In genomic region chr20:37543828-37544227, GRCh38 we compare ENCODE assay signal across 9 cellular contexts. TPM values are rescaled to one million over a fixed set of nuclear protein-coding genes. Genes with fewer than 3 reads are reported as not detected.
A peak's percentile ranks its signal among the peaks of the same experiment; 100 is the strongest.
DNase-seq lines count a peak whose midpoint lies in the region; ATAC-seq and TF ChIP-seq lines count a peak whose summit lies in the region.
"Had no signal": no experiment of that assay in that cellular context is flagged by ENCODE, and none has a peak within 500 bp of the region (broad histone marks: within the 10 kb centered on the region; RNA-seq: fewer than 3 reads in every experiment).

No MANE protein-coding gene starts in this region.

- H3K9me3 ChIP-seq in OCI-LY1 (ENCODE audit: low read length) (no peaks in the 10 kb centered on the region), endodermal cell (ENCODE audit: control insufficient read depth, low read length) (no peaks in the 10 kb centered on the region)

- POLR2A ChIA-PET in activated CD4-positive, alpha-beta memory T cell treated with anti-CD3 and anti-CD28 coated beads, Interleukin-2, amount 10 ng/mL, durations not matched to agents 7 days and 5 days (lab: Charles Lee), result no interaction called here

- no peak overlapping the region for H3K4me3 ChIP-seq in OCI-LY1 (ENCODE audit: low read depth, low read length, poor library complexity, severe bottlenecking)
- H3K4me3 ChIP-seq in endodermal cell (ENCODE audit: low read length), result no peak overlapping the region
- H3K4me3 ChIP-seq in retinal pigment epithelial cell (ENCODE audit: low read length), result no peak overlapping the region

- H3K9me3 Mint-ChIP-seq in endodermal cell, result no peaks in the 10 kb centered on the region
- H3K9me3 Mint-ChIP-seq in activated CD4-positive, alpha-beta memory T cell treated with anti-CD3 and anti-CD28 coated beads, Interleukin-2, amount 10 ng/mL, durations not matched to agents 7 days and 5 days, result no peaks in the 10 kb centered on the region

- H3K4me3 Mint-ChIP-seq in endodermal cell, result no peak overlapping the region
- no peak overlapping the region for H3K4me3 Mint-ChIP-seq in activated CD4-positive, alpha-beta memory T cell treated with anti-CD3 and anti-CD28 coated beads, Interleukin-2, amount 10 ng/mL, durations not matched to agents 7 days and 5 days

- CTCF ChIA-PET in activated CD4-positive, alpha-beta memory T cell treated with anti-CD3 and anti-CD28 coated beads, Interleukin-2, amount 10 ng/mL, durations not matched to agents 7 days and 5 days (lab: Charles Lee), result no interaction called here

- H3K27ac ChIP-seq in OCI-LY1 (ENCODE audit: low read depth, low read length, poor library complexity, severe bottlenecking) (no peak overlapping the region), endodermal cell (ENCODE audit: low read depth, low read length) (no peak overlapping the region)

- no peaks in the 10 kb centered on the region for H3K79me2 ChIP-seq in OCI-LY1 (ENCODE audit: insufficient read depth, low read length)

- 0 out of 2 replicates have a peak, but pooled peaks have one; percentile 3 for TF ChIP-seq CTCF in OCI-LY1 (IDR thresholded peaks at IDR 0.05; ENCODE audit: low read length)
- peak; percentile 67 for TF ChIP-seq CTCF in endodermal cell (conservative IDR thresholded peaks at IDR 0.05)
- TF ChIP-seq CTCF in retinal pigment epithelial cell (conservative IDR thresholded peaks at IDR 0.05; ENCODE audit: low read depth, low read length), result peak; percentile 71

- no peak overlapping the region for H3K27ac Mint-ChIP-seq in endodermal cell
- H3K27ac Mint-ChIP-seq in activated CD4-positive, alpha-beta memory T cell treated with anti-CD3 and anti-CD28 coated beads, Interleukin-2, amount 10 ng/mL, durations not matched to agents 7 days and 5 days, result no peak overlapping the region

- DNase-seq in activated CD8-positive, alpha-beta memory T cell treated with anti-CD3 and anti-CD28 coated beads for 24 hours, result peak; percentile 11
- no peak for DNase-seq in activated CD8-positive, alpha-beta memory T cell treated with anti-CD3 and anti-CD28 coated beads, Interleukin-2, amount 50 U/mL, for 48 hours
- DNase-seq in endodermal cell (no peak), retinal pigment epithelial cell (ENCODE audit: low read depth) (no peak), nucleus accumbens (lab: John Stamatoyannopoulos, UW) (no peak)
- no peak for DNase-seq in activated CD4-positive, alpha-beta memory T cell treated with anti-CD3 and anti-CD28 coated beads, Interleukin-2, amount 10 ng/mL, durations not matched to agents 7 days and 5 days
- DNase-seq: effector CD8-positive, alpha-beta T cell had no signal

- H3K4me1 ChIP-seq in OCI-LY1 (ENCODE audit: insufficient read depth, low read length, severe bottlenecking) (no peaks in the 10 kb centered on the region), endodermal cell (ENCODE audit: control insufficient read depth, insufficient read depth, low read length) (no peaks in the 10 kb centered on the region)

- no peak overlapping the region for H2AFZ ChIP-seq in OCI-LY1 (ENCODE audit: low read length)

- H3K4me2 ChIP-seq in OCI-LY1 (ENCODE audit: low read length), result no peak overlapping the region

- WGBS in endodermal cell (ENCODE audit: insufficient coverage in 1 of 2, insufficient read length in 1 of 2), 2 experiments, result 29 to 67% methylated on average over 1 to 2 of the region's 3 CpGs

- H3K36me3 ChIP-seq in OCI-LY1 (ENCODE audit: insufficient read depth, low read length), result no peaks in the 10 kb centered on the region
- no peaks in the 10 kb centered on the region for H3K36me3 ChIP-seq in endodermal cell (ENCODE audit: control insufficient read depth, insufficient read depth, low read length)

- no peaks in the 10 kb centered on the region for H3F3A ChIP-seq in OCI-LY1 (ENCODE audit: insufficient read depth, low read length)

- no peaks in the 10 kb centered on the region for H3K36me3 Mint-ChIP-seq in endodermal cell (ENCODE audit: low read depth)
- H3K36me3 Mint-ChIP-seq in activated CD4-positive, alpha-beta memory T cell treated with anti-CD3 and anti-CD28 coated beads, Interleukin-2, amount 10 ng/mL, durations not matched to agents 7 days and 5 days (ENCODE audit: low read depth), result no peaks in the 10 kb centered on the region

- H3K4me1 Mint-ChIP-seq in endodermal cell, result peaks cover 3% of the 10 kb centered on the region
- no peaks in the 10 kb centered on the region for H3K4me1 Mint-ChIP-seq in activated CD4-positive, alpha-beta memory T cell treated with anti-CD3 and anti-CD28 coated beads, Interleukin-2, amount 10 ng/mL, durations not matched to agents 7 days and 5 days

- H3K27me3 Mint-ChIP-seq in endodermal cell (ENCODE audit: insufficient read depth), result peaks cover 2% of the 10 kb centered on the region
- H3K27me3 Mint-ChIP-seq in activated CD4-positive, alpha-beta memory T cell treated with anti-CD3 and anti-CD28 coated beads, Interleukin-2, amount 10 ng/mL, durations not matched to agents 7 days and 5 days, result peaks cover 6% of the 10 kb centered on the region

- no peaks in the 10 kb centered on the region for H3K9me2 ChIP-seq in OCI-LY1 (ENCODE audit: low read depth, low read length)

- ATAC-seq in GM21576 (IDR thresholded peaks at IDR 0.05; ENCODE audit: unreplicated experiment), result no peak

- H3K27me3 ChIP-seq in OCI-LY1 (ENCODE audit: insufficient read depth, low read length) (no peaks in the 10 kb centered on the region), endodermal cell (ENCODE audit: control insufficient read depth, insufficient read depth, low read length, poor library complexity, severe bottlenecking) (no peaks in the 10 kb centered on the region)

- no peaks in the 10 kb centered on the region for H4K20me1 ChIP-seq in OCI-LY1 (ENCODE audit: insufficient read depth, low read length)

- no peak overlapping the region for H3K9ac ChIP-seq in OCI-LY1 (ENCODE audit: low read length)
- H3K9ac ChIP-seq in endodermal cell (ENCODE audit: extremely low read depth, low read length, poor library complexity, severe bottlenecking), result no peak overlapping the region

RNA-seq across cellular contexts. Expression of gene BLCAP, which starts 16.2 kb away (rescaled TPM):
- total RNA-seq in endodermal cell, result 10 to 100 TPM; 32.5 to 56.5 TPM
- polyA plus RNA-seq in endodermal cell (2013, experiment 1 of 2), result 51.9 TPM
- polyA plus RNA-seq in endodermal cell (2013, experiment 2 of 2), result 45.0 TPM
- total RNA-seq in activated CD4-positive, alpha-beta memory T cell treated with anti-CD3 and anti-CD28 coated beads, Interleukin-2, amount 10 ng/mL, durations not matched to agents 7 days and 5 days, result 10 to 100 TPM; 37.7 to 39.4 TPM

RNA-seq across cellular contexts. Expression of gene NNAT, which starts 22.8 kb away (rescaled TPM):
- 10 to 100 TPM; 16.8 to 27.3 TPM for total RNA-seq in endodermal cell
- polyA plus RNA-seq in endodermal cell (2013, experiment 1 of 2), result 413 TPM
- polyA plus RNA-seq in endodermal cell (2013, experiment 2 of 2), result 384 TPM
- not detected for total RNA-seq in activated CD4-positive, alpha-beta memory T cell treated with anti-CD3 and anti-CD28 coated beads, Interleukin-2, amount 10 ng/mL, durations not matched to agents 7 days and 5 days

Comparison
In these comparisons a context has a peak if more than half of its experiments do, and no peak if none do; other contexts are left out.
1. CTCF ChIP-seq: peak in every context shown above with its lines; median percentile 71 in retinal pigment epithelial cell; 67 in endodermal cell; 3 in OCI-LY1.
2. RNA of gene NNAT, which starts 22.8 kb away (total RNA-seq): 16.8 to 27.3 TPM in endodermal cell; not detected in activated CD4-positive, alpha-beta memory T cell treated with anti-CD3 and anti-CD28 coated beads, Interleukin-2, amount 10 ng/mL, durations not matched to agents 7 days and 5 days; every median in the first group is over 10 times any median in the second.